ENCODE assay signal across 8 cellular contexts in the genomic region with DNA sequence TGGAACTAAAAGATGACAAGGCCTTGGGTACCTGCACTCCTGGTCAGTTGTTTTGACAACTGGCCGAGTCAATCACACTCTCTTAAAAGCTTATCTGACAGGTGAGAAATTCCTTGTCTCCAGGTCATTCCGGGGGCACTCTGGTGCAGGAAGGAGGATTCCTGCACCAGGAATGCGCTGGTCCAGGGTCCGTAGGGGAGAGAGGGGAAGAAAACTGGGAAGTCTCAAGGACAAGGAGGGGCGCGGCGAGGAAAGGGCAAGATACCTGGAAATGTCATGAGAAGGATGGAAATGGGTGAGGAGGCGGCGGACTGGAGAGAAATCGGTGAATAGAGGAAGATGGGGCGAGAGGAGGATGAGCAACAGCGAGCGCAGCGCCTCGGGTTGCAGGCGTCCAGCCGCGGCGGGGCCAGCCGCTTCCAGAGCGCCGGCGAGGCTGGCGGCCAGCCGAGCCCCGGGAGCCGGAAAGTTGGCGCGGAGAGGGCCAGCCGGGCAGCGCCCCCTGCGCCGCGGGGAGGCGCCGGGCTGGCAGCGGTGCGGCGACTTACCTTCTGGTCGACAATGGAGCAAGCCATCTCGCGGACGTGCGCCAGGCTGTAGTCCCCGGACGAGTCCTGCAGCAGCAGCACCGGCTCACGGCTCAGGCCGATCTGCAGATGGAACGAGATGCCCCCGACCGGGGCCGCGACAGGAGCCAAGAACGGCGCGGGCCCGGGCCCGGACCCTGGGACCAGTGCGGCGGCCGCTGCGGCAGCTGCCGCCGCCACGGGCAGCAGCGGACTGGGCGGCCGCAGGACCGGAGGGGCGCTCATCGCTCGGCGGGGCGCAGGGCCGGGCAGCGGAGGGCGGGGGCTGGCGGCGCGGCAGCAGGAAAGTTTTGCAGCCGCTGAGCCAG. TPM values are rescaled to one million over a fixed set of nuclear protein-coding genes. Genes with fewer than 3 reads are reported as not detected.
A peak's percentile ranks its signal among the peaks of the same experiment; 100 is the strongest.
DNase-seq lines count a peak whose midpoint lies in the region; ATAC-seq and TF ChIP-seq lines count a peak whose summit lies in the region.

No MANE protein-coding gene starts in this region.

- no peaks in the 10 kb centered on the region for H3K27me3 ChIP-seq in cardiac muscle cell

- peak overlapping the region; percentile 99 for H3K4me3 ChIP-seq in cardiac muscle cell

- peak; percentile 53 for ATAC-seq in GM19452 (IDR thresholded peaks at IDR 0.05; ENCODE audit: unreplicated experiment)
- ATAC-seq in activated naive CD8-positive, alpha-beta T cell treated with anti-CD3 and anti-CD28 coated beads, Interleukin-2, amount 50 U/mL, for 24 hours = peak; percentile 33
- ATAC-seq in activated CD8-positive, alpha-beta T cell treated with anti-CD3 and anti-CD28 coated beads, Interleukin-2, amount 10 ng/mL, durations not matched to agents 7 days and 5 days = no peak

- CTCF ChIA-PET in activated CD8-positive, alpha-beta T cell treated with anti-CD3 and anti-CD28 coated beads, Interleukin-2, amount 10 ng/mL, durations not matched to agents 7 days and 5 days (lab: Charles Lee) = no interaction called here

- peaks cover 7% of the 10 kb centered on the region for H3K4me1 Mint-ChIP-seq in activated naive CD8-positive, alpha-beta T cell treated with anti-CD3 and anti-CD28 coated beads, Interleukin-2, amount 50 U/mL, for 24 hours
- peaks cover 4% of the 10 kb centered on the region for H3K4me1 Mint-ChIP-seq in activated CD8-positive, alpha-beta T cell treated with anti-CD3 and anti-CD28 coated beads, Interleukin-2, amount 10 ng/mL, durations not matched to agents 7 days and 5 days (ENCODE audit: low read depth)

- H3K9me3 ChIP-seq in cardiac muscle cell (ENCODE audit: low read depth) = no peaks in the 10 kb centered on the region

- no peaks in the 10 kb centered on the region for H3K36me3 Mint-ChIP-seq in activated naive CD8-positive, alpha-beta T cell treated with anti-CD3 and anti-CD28 coated beads, Interleukin-2, amount 50 U/mL, for 24 hours (ENCODE audit: low read depth)
- peaks cover 2% of the 10 kb centered on the region for H3K36me3 Mint-ChIP-seq in activated CD8-positive, alpha-beta T cell treated with anti-CD3 and anti-CD28 coated beads, Interleukin-2, amount 10 ng/mL, durations not matched to agents 7 days and 5 days (ENCODE audit: low read depth)

- no peak for TF ChIP-seq EP300 in Ishikawa (IDR thresholded peaks at IDR 0.05; ENCODE audit: borderline replicate concordance)

- H3K27ac ChIP-seq in cardiac muscle cell = peak overlapping the region; percentile 80

- H3K9me3 Mint-ChIP-seq in activated naive CD8-positive, alpha-beta T cell treated with anti-CD3 and anti-CD28 coated beads, Interleukin-2, amount 50 U/mL, for 24 hours = peaks cover 4% of the 10 kb centered on the region
- no peaks in the 10 kb centered on the region for H3K9me3 Mint-ChIP-seq in activated CD8-positive, alpha-beta T cell treated with anti-CD3 and anti-CD28 coated beads, Interleukin-2, amount 10 ng/mL, durations not matched to agents 7 days and 5 days (ENCODE audit: insufficient read depth)

- peak; percentile 19 for TF ChIP-seq CTCF in cardiac muscle cell (IDR thresholded peaks at IDR 0.05; ENCODE audit: low read depth, low read length)

- peaks cover 37% of the 10 kb centered on the region for H3K27me3 Mint-ChIP-seq in activated naive CD8-positive, alpha-beta T cell treated with anti-CD3 and anti-CD28 coated beads, Interleukin-2, amount 50 U/mL, for 24 hours
- H3K27me3 Mint-ChIP-seq in activated CD8-positive, alpha-beta T cell treated with anti-CD3 and anti-CD28 coated beads, Interleukin-2, amount 10 ng/mL, durations not matched to agents 7 days and 5 days (ENCODE audit: low read depth) = peaks cover 19% of the 10 kb centered on the region

- DNase-seq in COLO829 (ENCODE audit: low spot score) = peak; percentile 20
- peak; percentile 2 for DNase-seq in activated naive CD8-positive, alpha-beta T cell treated with anti-CD3 and anti-CD28 coated beads, Interleukin-2, amount 50 U/mL, for 24 hours
- peak; percentile 65 to 78 for DNase-seq in cardiac muscle cell (ENCODE audit: low read depth in 1 of 2, low spot score in 1 of 2)
- DNase-seq in nucleus accumbens (lab: John Stamatoyannopoulos, UW) = peak in 47 of 56 donors; percentile 15 to 79 (median 51)
- no peak for DNase-seq in NOMO-1 (lab: John Stamatoyannopoulos, UW; ENCODE audit: unreplicated experiment in 2 of 2)
- DNase-seq in activated CD8-positive, alpha-beta T cell treated with anti-CD3 and anti-CD28 coated beads, Interleukin-2, amount 10 ng/mL, durations not matched to agents 7 days and 5 days = no peak

- peaks cover 20% of the 10 kb centered on the region for H3K4me1 ChIP-seq in cardiac muscle cell (ENCODE audit: low read depth)

- H3K4me3 Mint-ChIP-seq in activated naive CD8-positive, alpha-beta T cell treated with anti-CD3 and anti-CD28 coated beads, Interleukin-2, amount 50 U/mL, for 24 hours = peak overlapping the region; percentile 51
- no peak overlapping the region for H3K4me3 Mint-ChIP-seq in activated CD8-positive, alpha-beta T cell treated with anti-CD3 and anti-CD28 coated beads, Interleukin-2, amount 10 ng/mL, durations not matched to agents 7 days and 5 days

- no peak for TF ChIP-seq RAD21 in Ishikawa (IDR thresholded peaks at IDR 0.05; ENCODE audit: low read depth)

- no peak overlapping the region for H3K27ac Mint-ChIP-seq in activated naive CD8-positive, alpha-beta T cell treated with anti-CD3 and anti-CD28 coated beads, Interleukin-2, amount 50 U/mL, for 24 hours
- H3K27ac Mint-ChIP-seq in activated CD8-positive, alpha-beta T cell treated with anti-CD3 and anti-CD28 coated beads, Interleukin-2, amount 10 ng/mL, durations not matched to agents 7 days and 5 days = no peak overlapping the region

- POLR2A ChIA-PET in activated CD8-positive, alpha-beta T cell treated with anti-CD3 and anti-CD28 coated beads, Interleukin-2, amount 10 ng/mL, durations not matched to agents 7 days and 5 days (lab: Charles Lee) = no interaction called here

- H3K36me3 ChIP-seq in cardiac muscle cell = no peaks in the 10 kb centered on the region

TF ChIP-seq in Ishikawa, 13 proteins besides CTCF, POLR2A, EP300 and RAD21:
- no peak for TF ChIP-seq CREB1 (IDR thresholded peaks at IDR 0.05; ENCODE audit: low read depth)
- TF ChIP-seq CEBPB (IDR thresholded peaks at IDR 0.05) = no peak
- TF ChIP-seq, protein P1, sequence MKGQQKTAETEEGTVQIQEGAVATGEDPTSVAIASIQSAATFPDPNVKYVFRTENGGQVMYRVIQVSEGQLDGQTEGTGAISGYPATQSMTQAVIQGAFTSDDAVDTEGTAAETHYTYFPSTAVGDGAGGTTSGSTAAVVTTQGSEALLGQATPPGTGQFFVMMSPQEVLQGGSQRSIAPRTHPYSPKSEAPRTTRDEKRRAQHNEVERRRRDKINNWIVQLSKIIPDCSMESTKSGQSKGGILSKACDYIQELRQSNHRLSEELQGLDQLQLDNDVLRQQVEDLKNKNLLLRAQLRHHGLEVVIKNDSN (IDR thresholded peaks at IDR 0.05) = no peak
- TF ChIP-seq TAF1 (IDR thresholded peaks at IDR 0.05; ENCODE audit: low read depth) = no peak
- no peak for TF ChIP-seq YY1 (IDR thresholded peaks at IDR 0.05; ENCODE audit: low read depth)
- TF ChIP-seq ZBTB7A (IDR thresholded peaks at IDR 0.05; ENCODE audit: low read depth) = peak; percentile 23; the same call in 1 of the 2 replicates
- TF ChIP-seq TCF12 (IDR thresholded peaks at IDR 0.05; ENCODE audit: low read depth) = no peak
- TF ChIP-seq, protein P2, sequence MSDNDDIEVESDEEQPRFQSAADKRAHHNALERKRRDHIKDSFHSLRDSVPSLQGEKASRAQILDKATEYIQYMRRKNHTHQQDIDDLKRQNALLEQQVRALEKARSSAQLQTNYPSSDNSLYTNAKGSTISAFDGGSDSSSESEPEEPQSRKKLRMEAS (IDR thresholded peaks at IDR 0.05) = no peak
- TF ChIP-seq NFIC (IDR thresholded peaks at IDR 0.05) = peak; percentile 31; the same call in 1 of the 2 replicates

RNA-seq across cellular contexts. Expression of a gene that starts 0.7 kb away (rescaled TPM):
- total RNA-seq in cardiac muscle cell = 15.7 and 17.9 TPM in 2 replicates
- 15.2 and 31.5 TPM in 2 replicates for polyA plus RNA-seq in cardiac muscle cell
- total RNA-seq in activated CD8-positive, alpha-beta T cell treated with anti-CD3 and anti-CD28 coated beads, Interleukin-2, amount 10 ng/mL, durations not matched to agents 7 days and 5 days = not detected

Comparison
In these comparisons a context has a peak if more than half of its experiments do, and no peak if none do; other contexts are left out.
1. DNase-seq: peak in COLO829 (single experiment), activated naive CD8-positive, alpha-beta T cell treated with anti-CD3 and anti-CD28 coated beads, Interleukin-2, amount 50 U/mL, for 24 hours (single experiment), cardiac muscle cell (2 of 2) and nucleus accumbens (47 of 56); none in NOMO-1 (0 of 2) and activated CD8-positive, alpha-beta T cell treated with anti-CD3 and anti-CD28 coated beads, Interleukin-2, amount 10 ng/mL, durations not matched to agents 7 days and 5 days (single experiment).
2. RNA of a gene that starts 0.7 kb away (total RNA-seq): 15.7 to 17.9 TPM in cardiac muscle cell; not detected in activated CD8-positive, alpha-beta T cell treated with anti-CD3 and anti-CD28 coated beads, Interleukin-2, amount 10 ng/mL, durations not matched to agents 7 days and 5 days; every median in the first group is over 10 times any median in the second.